ENCODE assay signal across 17 cellular contexts in the genomic region with DNA sequence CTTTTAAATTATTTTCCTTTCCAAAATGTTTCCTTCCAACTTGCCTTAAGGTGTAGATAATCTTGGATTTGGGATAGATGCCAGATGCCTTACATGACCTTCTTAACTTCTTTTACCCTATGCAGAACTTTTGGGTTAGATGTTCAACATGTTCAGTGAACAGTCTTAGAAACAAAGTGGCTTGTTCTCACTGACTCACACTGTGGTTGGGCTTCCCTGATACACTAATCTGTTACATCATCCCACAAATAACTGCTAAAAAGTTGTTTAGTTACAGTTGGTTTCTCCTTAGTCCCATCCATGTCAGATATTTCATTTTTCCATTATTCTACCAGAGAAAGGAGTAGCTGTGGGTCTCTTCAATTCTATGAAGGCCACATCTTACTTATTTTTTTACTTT.
DNase-seq lines count a peak whose midpoint lies in the region; ATAC-seq and TF ChIP-seq lines count a peak whose summit lies in the region.
"Had no signal": no experiment of that assay in that cellular context is flagged by ENCODE, and none has a peak within 500 bp of the region (broad histone marks: within the 10 kb centered on the region; RNA-seq: fewer than 3 reads in every experiment).

No MANE protein-coding gene starts in this region.

- ATAC-seq in GM21717 (IDR thresholded peaks at IDR 0.05; ENCODE audit: unreplicated experiment) (no peak), T-cell (replicated peaks in 1 of 4) (no peak)
- ATAC-seq: right lobe of liver had no signal

- TF ChIP-seq CTCF in AG04449 (IDR thresholded peaks at IDR 0.05; ENCODE audit: insufficient read depth, low read length, missing control alignments) (no peak), HFFc6 (IDR thresholded peaks at IDR 0.05) (no peak), fibroblast of mammary gland (conservative IDR thresholded peaks at IDR 0.05; ENCODE audit: control insufficient read depth, insufficient read depth, low read depth, low read length) (no peak), GM13976 (IDR thresholded peaks at IDR 0.05; ENCODE audit: borderline replicate concordance, control extremely low read depth, extremely low read depth, insufficient read depth, missing control alignments) (no peak)

- in situ Hi-C loops in GM13976 (cut with MboI; ENCODE audit: low sequenced_read_pairs, unreplicated experiment) = no loop called here

- H3K36me3 Mint-ChIP-seq in HFFc6 (ENCODE audit: low read depth) = no peaks in the 10 kb centered on the region
- H3K36me3 Mint-ChIP-seq in T-cell = no peaks in the 10 kb centered on the region

- CTCF ChIA-PET in AG04449 (lab: Yijun Ruan, JAX) = no interaction called here
- CTCF ChIA-PET in T-cell (lab: Charles Lee) = no interaction called here

- no peak overlapping the region for H3K4me3 Mint-ChIP-seq in HFFc6
- no peak overlapping the region for H3K4me3 Mint-ChIP-seq in T-cell
- H3K4me3 Mint-ChIP-seq: dendritic cell treated with granulocyte-macrophage colony-stimulating factor and Interleukin-4, amounts not matched to agents 40 ng/mL and 50 ng/mL, for 4 days had no signal

- H3K27ac Mint-ChIP-seq in HFFc6 (no peak overlapping the region), T-cell (no peak overlapping the region)
- H3K27ac Mint-ChIP-seq: dendritic cell treated with granulocyte-macrophage colony-stimulating factor and Interleukin-4, amounts not matched to agents 40 ng/mL and 50 ng/mL, for 4 days had no signal

- no peaks in the 10 kb centered on the region for H3K27me3 ChIP-seq in SJCRH30
- H3K27me3 ChIP-seq: right lobe of liver had no signal

- no peaks in the 10 kb centered on the region for H3K36me3 ChIP-seq in SJCRH30
- H3K36me3 ChIP-seq: HAP-1, right lobe of liver had no signal

- H3K27me3 Mint-ChIP-seq in HFFc6 (ENCODE audit: insufficient read depth) = no peaks in the 10 kb centered on the region
- H3K27me3 Mint-ChIP-seq in T-cell = no peaks in the 10 kb centered on the region
- H3K27me3 Mint-ChIP-seq: dendritic cell treated with granulocyte-macrophage colony-stimulating factor and Interleukin-4, amounts not matched to agents 40 ng/mL and 50 ng/mL, for 4 days had no signal

- H3K4me3 ChIP-seq in AG04449 (ENCODE audit: low read depth, low read length) (no peak overlapping the region), fibroblast of mammary gland (ENCODE audit: control insufficient read depth, low read depth, low read length) (no peak overlapping the region), SJCRH30 (no peak overlapping the region)
- H3K4me3 ChIP-seq: HAP-1, right lobe of liver had no signal

- H3K4me1 ChIP-seq in SJCRH30 = no peaks in the 10 kb centered on the region
- H3K4me1 ChIP-seq: HAP-1, right lobe of liver had no signal

- H3K9me3 Mint-ChIP-seq in HFFc6 (no peaks in the 10 kb centered on the region), T-cell (peaks cover 19 to 33% (median 19%) of the 10 kb centered on the region in 3 donors)

- POLR2A ChIA-PET in AG04449 (lab: Yijun Ruan, JAX) (no interaction called here), T-cell (lab: Charles Lee) (no interaction called here)

- DNase-seq in AG04449 (ENCODE audit: low read depth, low spot score) (peak; percentile 1), HFFc6 (peak; percentile 21), RPMI7951 (ENCODE audit: low read depth) (peak; percentile 0), fibroblast of mammary gland (ENCODE audit: low read depth) (peak; percentile 3), SJCRH30 (no peak), T-cell (no peak), GM13976 (ENCODE audit: low spot score) (no peak)
- DNase-seq: activated effector memory CD4-positive, alpha-beta T cell treated with anti-CD3 and anti-CD28 coated beads, Interleukin-2, amount 50 U/mL, for 16 hours; NCI-H1105; NCI-H748 treated with DMSO at 0.1 percent for 48 hours; right lobe of liver; SHP77; stimulated activated CD4-positive, alpha-beta T cell treated with anti-CD3 and anti-CD28 coated beads, Interleukin-1b, Interleukin-23, amount 100 ng/mL, for 48 hours; substantia nigra had no signal

- peaks cover 8% of the 10 kb centered on the region for H3K4me1 Mint-ChIP-seq in HFFc6 (ENCODE audit: low read depth)
- H3K4me1 Mint-ChIP-seq in T-cell = no peaks in the 10 kb centered on the region

- no peaks in the 10 kb centered on the region for H3K9me3 ChIP-seq in SJCRH30 (replicated peaks)
- H3K9me3 ChIP-seq: HAP-1, right lobe of liver had no signal

- H3K27ac ChIP-seq in SJCRH30 = no peak overlapping the region
- H3K27ac ChIP-seq: right lobe of liver had no signal

Comparison
In these comparisons a context has a peak if more than half of its experiments do, and no peak if none do; other contexts are left out.
1. DNase-seq: peak in AG04449 (single experiment), HFFc6 (single experiment), RPMI7951 (single experiment) and fibroblast of mammary gland (single experiment); none in SJCRH30 (0 of 2), T-cell (0 of 34) and GM13976 (single experiment).